In the genomic region with DNA sequence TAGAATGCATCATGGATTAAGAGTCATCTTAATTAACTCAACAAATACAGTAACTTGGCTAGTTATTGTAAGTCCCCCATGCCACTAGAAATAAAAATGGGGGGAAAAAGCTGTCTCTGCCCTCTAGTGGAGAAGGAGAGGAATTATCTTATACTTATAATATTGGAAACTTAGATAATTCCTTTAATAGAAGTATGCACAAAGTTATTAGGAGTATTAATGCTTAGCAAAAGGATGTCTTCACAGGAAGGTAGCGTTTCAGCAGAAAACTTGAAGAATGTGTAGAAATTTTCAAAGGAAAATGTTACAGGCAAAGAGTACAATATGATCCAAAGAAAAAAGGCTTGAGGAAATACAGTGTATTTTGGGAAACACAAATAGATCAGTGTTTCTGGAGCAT, we compare ENCODE assay signal across 8 cellular contexts. TPM values are rescaled to one million over a fixed set of nuclear protein-coding genes. Genes with fewer than 3 reads are reported as not detected.
DNase-seq lines count a peak whose midpoint lies in the region; ATAC-seq and TF ChIP-seq lines count a peak whose summit lies in the region.

No MANE protein-coding gene starts in this region.

- ATAC-seq in activated CD8-positive, alpha-beta T cell treated with anti-CD3 and anti-CD28 coated beads for 36 hours = no peak
- no peak for ATAC-seq in activated CD8-positive, alpha-beta T cell treated with anti-CD3 and anti-CD28 coated beads, Interleukin-2, amount 10 ng/mL, durations not matched to agents 7 days and 5 days
- no peak for ATAC-seq in GM19035 (IDR thresholded peaks at IDR 0.05; ENCODE audit: unreplicated experiment)
- no peak for ATAC-seq in GM19455 (IDR thresholded peaks at IDR 0.05; ENCODE audit: unreplicated experiment)

- CTCF ChIA-PET in activated CD8-positive, alpha-beta T cell treated with anti-CD3 and anti-CD28 coated beads for 36 hours (lab: Charles Lee) = interaction anchor here (0.7 to 4.8 kb wide), 18 partner anchors 9 to 139 kb away, joined by 3 to 25 read pairs (median 4); no protein-coding TSS in a partner anchor
- CTCF ChIA-PET in activated CD8-positive, alpha-beta T cell treated with anti-CD3 and anti-CD28 coated beads, Interleukin-2, amount 10 ng/mL, durations not matched to agents 7 days and 5 days (lab: Charles Lee) = interaction anchor here (0.8 to 2.0 kb wide), 8 partner anchors 9 to 121 kb away, joined by 3 to 7 read pairs (median 3); no protein-coding TSS in a partner anchor

- peak; percentile 85 for TF ChIP-seq CTCF in activated CD8-positive, alpha-beta T cell treated with anti-CD3 and anti-CD28 coated beads for 36 hours (IDR thresholded peaks at IDR 0.05)
- TF ChIP-seq CTCF in endodermal cell (conservative IDR thresholded peaks at IDR 0.05) (peak; percentile 86), prostate gland (IDR thresholded peaks at IDR 0.05) (peak in 3 of 4 experiments; percentile 29 to 38 (median 35))

- POLR2A ChIA-PET in activated CD8-positive, alpha-beta T cell treated with anti-CD3 and anti-CD28 coated beads for 36 hours (lab: Charles Lee) = interaction anchor here (0.6 kb wide), 1 partner anchor 454 kb away, joined by 3 read pairs; no protein-coding TSS in a partner anchor
- POLR2A ChIA-PET in activated CD8-positive, alpha-beta T cell treated with anti-CD3 and anti-CD28 coated beads, Interleukin-2, amount 10 ng/mL, durations not matched to agents 7 days and 5 days (lab: Charles Lee) = interaction anchor here (0.6 kb wide), 1 partner anchor 290 kb away, joined by 3 read pairs; no protein-coding TSS in a partner anchor

- DNase-seq in activated CD8-positive, alpha-beta T cell treated with anti-CD3 and anti-CD28 coated beads for 36 hours = no peak
- DNase-seq in activated CD8-positive, alpha-beta T cell treated with anti-CD3 and anti-CD28 coated beads, Interleukin-2, amount 10 ng/mL, durations not matched to agents 7 days and 5 days = no peak
- DNase-seq in NCI-H446 treated with DMSO at 0.1 percent for 48 hours (lab: John Stamatoyannopoulos, UW) (peak; percentile 16), endodermal cell (no peak), prostate gland (ENCODE audit: low spot score) (no peak)
- no peak for DNase-seq in activated CD4-positive, CD25-positive, alpha-beta regulatory T cell (lab: John Stamatoyannopoulos, UW)

- no peaks in the 10 kb centered on the region for H3K4me1 Mint-ChIP-seq in activated CD8-positive, alpha-beta T cell treated with anti-CD3 and anti-CD28 coated beads for 36 hours (ENCODE audit: low read depth)
- no peaks in the 10 kb centered on the region for H3K4me1 Mint-ChIP-seq in activated CD8-positive, alpha-beta T cell treated with anti-CD3 and anti-CD28 coated beads, Interleukin-2, amount 10 ng/mL, durations not matched to agents 7 days and 5 days (ENCODE audit: low read depth)
- H3K4me1 Mint-ChIP-seq in endodermal cell = peaks cover 3% of the 10 kb centered on the region

- no peak overlapping the region for H3K4me3 ChIP-seq in endodermal cell (ENCODE audit: low read length)
- no peak overlapping the region for H3K4me3 ChIP-seq in prostate gland

- H3K4me3 Mint-ChIP-seq in activated CD8-positive, alpha-beta T cell treated with anti-CD3 and anti-CD28 coated beads for 36 hours = no peak overlapping the region
- no peak overlapping the region for H3K4me3 Mint-ChIP-seq in activated CD8-positive, alpha-beta T cell treated with anti-CD3 and anti-CD28 coated beads, Interleukin-2, amount 10 ng/mL, durations not matched to agents 7 days and 5 days
- no peak overlapping the region for H3K4me3 Mint-ChIP-seq in endodermal cell

- H3K27ac ChIP-seq in endodermal cell (ENCODE audit: low read depth, low read length) = no peak overlapping the region
- H3K27ac ChIP-seq in prostate gland = no peak overlapping the region

- H3K27me3 Mint-ChIP-seq in activated CD8-positive, alpha-beta T cell treated with anti-CD3 and anti-CD28 coated beads for 36 hours = no peaks in the 10 kb centered on the region
- H3K27me3 Mint-ChIP-seq in activated CD8-positive, alpha-beta T cell treated with anti-CD3 and anti-CD28 coated beads, Interleukin-2, amount 10 ng/mL, durations not matched to agents 7 days and 5 days (ENCODE audit: low read depth) = peaks cover 13% of the 10 kb centered on the region
- no peaks in the 10 kb centered on the region for H3K27me3 Mint-ChIP-seq in endodermal cell (ENCODE audit: insufficient read depth)

- no peaks in the 10 kb centered on the region for H3K36me3 Mint-ChIP-seq in activated CD8-positive, alpha-beta T cell treated with anti-CD3 and anti-CD28 coated beads for 36 hours (ENCODE audit: low read depth)
- H3K36me3 Mint-ChIP-seq in activated CD8-positive, alpha-beta T cell treated with anti-CD3 and anti-CD28 coated beads, Interleukin-2, amount 10 ng/mL, durations not matched to agents 7 days and 5 days (ENCODE audit: low read depth) = no peaks in the 10 kb centered on the region
- H3K36me3 Mint-ChIP-seq in endodermal cell (ENCODE audit: low read depth) = peaks cover 2% of the 10 kb centered on the region

- H3K27ac Mint-ChIP-seq in activated CD8-positive, alpha-beta T cell treated with anti-CD3 and anti-CD28 coated beads for 36 hours = no peak overlapping the region
- H3K27ac Mint-ChIP-seq in activated CD8-positive, alpha-beta T cell treated with anti-CD3 and anti-CD28 coated beads, Interleukin-2, amount 10 ng/mL, durations not matched to agents 7 days and 5 days = no peak overlapping the region
- no peak overlapping the region for H3K27ac Mint-ChIP-seq in endodermal cell

- H3K27me3 ChIP-seq in endodermal cell (ENCODE audit: control insufficient read depth, insufficient read depth, low read length, poor library complexity, severe bottlenecking) (no peaks in the 10 kb centered on the region), prostate gland (replicated peaks; ENCODE audit: insufficient read depth) (no peaks in the 10 kb centered on the region)

- H3K36me3 ChIP-seq in endodermal cell (ENCODE audit: control insufficient read depth, insufficient read depth, low read length) (no peaks in the 10 kb centered on the region), prostate gland (no peaks in the 10 kb centered on the region)

- WGBS in endodermal cell (ENCODE audit: insufficient coverage in 1 of 2, insufficient read length in 1 of 2), 2 experiments = 15 to 33% methylated on average over 1 of the region's 1 CpG
- 24% methylated on average over 1 of the region's 1 CpG for WGBS in prostate gland

- intact Hi-C loops in activated CD8-positive, alpha-beta T cell treated with anti-CD3 and anti-CD28 coated beads for 36 hours (cut with micrococcal nuclease) = no loop called here
- intact Hi-C loops in prostate gland (cut with DNase I) = no loop called here

- TF ChIP-seq POLR2A in prostate gland (IDR thresholded peaks at IDR 0.05) = no peak

- no peaks in the 10 kb centered on the region for H3K9me3 ChIP-seq in endodermal cell (ENCODE audit: control insufficient read depth, low read length)
- no peaks in the 10 kb centered on the region for H3K9me3 ChIP-seq in prostate gland

- H3K9ac ChIP-seq in endodermal cell (ENCODE audit: extremely low read depth, low read length, poor library complexity, severe bottlenecking) = no peak overlapping the region

- no peaks in the 10 kb centered on the region for H3K9me3 Mint-ChIP-seq in activated CD8-positive, alpha-beta T cell treated with anti-CD3 and anti-CD28 coated beads for 36 hours
- H3K9me3 Mint-ChIP-seq in activated CD8-positive, alpha-beta T cell treated with anti-CD3 and anti-CD28 coated beads, Interleukin-2, amount 10 ng/mL, durations not matched to agents 7 days and 5 days (ENCODE audit: insufficient read depth) = no peaks in the 10 kb centered on the region
- H3K9me3 Mint-ChIP-seq in endodermal cell = peaks cover under 1% of the 10 kb centered on the region

- H3K4me1 ChIP-seq in endodermal cell (ENCODE audit: control insufficient read depth, insufficient read depth, low read length) (no peaks in the 10 kb centered on the region), prostate gland (replicated peaks) (no peaks in the 10 kb centered on the region)

RNA-seq across cellular contexts. Expression of a gene that starts 19.8 kb away (rescaled TPM):
- under 1 TPM in 1 of 2 experiments, not detected in 1; 0.07 TPM for total RNA-seq in activated CD8-positive, alpha-beta T cell treated with anti-CD3 and anti-CD28 coated beads for 36 hours
- total RNA-seq in activated CD8-positive, alpha-beta T cell treated with anti-CD3 and anti-CD28 coated beads, Interleukin-2, amount 10 ng/mL, durations not matched to agents 7 days and 5 days = not detected
- total RNA-seq in endodermal cell (not detected), prostate gland (not detected)
- polyA plus RNA-seq in endodermal cell (2013, experiment 1 of 2) = not detected
- polyA plus RNA-seq in endodermal cell (2013, experiment 2 of 2) = not detected

RNA-seq across cellular contexts. Expression of a gene that starts 35.2 kb away (rescaled TPM):
- total RNA-seq in activated CD8-positive, alpha-beta T cell treated with anti-CD3 and anti-CD28 coated beads for 36 hours = not detected
- not detected for total RNA-seq in activated CD8-positive, alpha-beta T cell treated with anti-CD3 and anti-CD28 coated beads, Interleukin-2, amount 10 ng/mL, durations not matched to agents 7 days and 5 days
- total RNA-seq in endodermal cell (under 1 TPM; 0.40 to 0.49 TPM), prostate gland (not detected)
- polyA plus RNA-seq in endodermal cell (2013, experiment 1 of 2) = 2.1 TPM
- 1.8 TPM for polyA plus RNA-seq in endodermal cell (2013, experiment 2 of 2)

RNA-seq across cellular contexts. Expression of a gene that starts 37.6 kb away (rescaled TPM):
- total RNA-seq in activated CD8-positive, alpha-beta T cell treated with anti-CD3 and anti-CD28 coated beads for 36 hours = 1 to 10 TPM; 7.2 to 8.2 TPM
- total RNA-seq in activated CD8-positive, alpha-beta T cell treated with anti-CD3 and anti-CD28 coated beads, Interleukin-2, amount 10 ng/mL, durations not matched to agents 7 days and 5 days = 1 to 10 TPM; 2.8 to 3.1 TPM
- total RNA-seq in endodermal cell = 10 to 100 TPM; 43.4 to 59.6 TPM
- 123 TPM for polyA plus RNA-seq in endodermal cell (2013, experiment 1 of 2)
- 104 TPM for polyA plus RNA-seq in endodermal cell (2013, experiment 2 of 2)
- total RNA-seq in prostate gland = 10 to 100 TPM; 56.8 to 89.8 TPM

Comparison
In these comparisons a context has a peak if more than half of its experiments do, and no peak if none do; other contexts are left out.
1. CTCF ChIP-seq: peak in every context shown above with its lines; median percentile 86 in endodermal cell; 85 in activated CD8-positive, alpha-beta T cell treated with anti-CD3 and anti-CD28 coated beads for 36 hours; 35 in prostate gland.
2. RNA of a gene that starts 37.6 kb away (total RNA-seq): 56.8 to 89.8 TPM in prostate gland and 43.4 to 59.6 TPM in endodermal cell; 7.2 to 8.2 TPM in activated CD8-positive, alpha-beta T cell treated with anti-CD3 and anti-CD28 coated beads for 36 hours and 2.8 to 3.1 TPM in activated CD8-positive, alpha-beta T cell treated with anti-CD3 and anti-CD28 coated beads, Interleukin-2, amount 10 ng/mL, durations not matched to agents 7 days and 5 days; every median in the first group is over 4 times any median in the second.